In the genomic region with DNA sequence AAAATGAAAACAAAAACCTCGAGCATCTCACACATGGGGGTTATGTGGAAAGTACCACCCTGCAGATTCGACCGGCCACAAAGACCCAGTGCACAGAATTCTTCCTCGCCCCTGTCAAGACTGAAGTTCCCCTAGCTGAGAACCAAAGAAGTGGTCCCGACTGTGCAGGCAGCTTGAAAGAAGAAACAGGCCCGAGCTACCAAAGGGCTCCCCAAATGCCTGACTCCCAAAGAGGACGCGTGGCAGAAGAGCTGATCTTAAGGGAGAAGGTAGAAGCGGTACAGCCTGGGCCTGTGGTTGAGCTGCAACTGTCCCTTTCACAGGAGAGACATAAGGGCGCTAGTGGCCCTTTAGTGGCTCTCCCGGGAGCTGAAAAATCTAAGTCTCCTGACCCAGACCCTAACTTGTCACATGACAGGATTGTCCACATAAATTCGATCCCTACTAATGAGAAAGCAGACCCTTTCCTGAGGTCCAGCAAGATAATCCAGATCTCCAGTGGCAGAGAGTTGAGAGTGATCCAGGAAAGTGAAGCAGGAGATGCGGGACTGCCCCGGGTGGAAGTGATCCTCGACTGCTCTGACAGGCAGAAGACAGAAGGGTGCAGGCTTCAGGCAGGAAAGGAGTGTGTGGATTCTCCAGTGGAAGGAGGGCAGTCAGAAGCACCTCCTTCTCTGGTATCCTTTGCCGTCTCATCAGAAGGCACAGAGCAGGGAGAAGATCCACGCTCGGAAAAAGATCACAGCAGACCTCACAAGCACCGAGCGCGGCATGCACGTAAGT, we compare ENCODE assay signal across 11 cellular contexts.
A peak's percentile ranks its signal among the peaks of the same experiment; 100 is the strongest.
DNase-seq lines count a peak whose midpoint lies in the region; ATAC-seq and TF ChIP-seq lines count a peak whose summit lies in the region.
"Had no signal": no experiment of that assay in that cellular context is flagged by ENCODE, and none has a peak within 500 bp of the region (broad histone marks: within the 10 kb centered on the region; RNA-seq: fewer than 3 reads in every experiment).

No MANE protein-coding gene starts in this region.

- H3K9ac ChIP-seq in H9 (ENCODE audit: extremely low read depth, insufficient read length, low read length) = no peak overlapping the region

- H2BK15ac ChIP-seq in H9 (ENCODE audit: low read depth, low read length) = no peak overlapping the region

- H3K9me3 ChIP-seq in H9 (ENCODE audit: control insufficient read depth, low read depth, low read length) = no peaks in the 10 kb centered on the region
- H3K9me3 ChIP-seq in right lobe of liver = no peaks in the 10 kb centered on the region
- H3K9me3 ChIP-seq in stomach = no peaks in the 10 kb centered on the region

- no peak overlapping the region for H4K8ac ChIP-seq in H9 (replicated peaks; ENCODE audit: insufficient read length, low read depth, low read length)

- H3K27ac Mint-ChIP-seq in H9 (peak overlapping the region; percentile 1 to 79 (median 10); a peak in 5 of 7 replicates), chondrocyte (ENCODE audit: unreplicated experiment) (peak overlapping the region; percentile 98)
- H3K27ac Mint-ChIP-seq: progenitor cell of endocrine pancreas had no signal

- no peaks in the 10 kb centered on the region for H3K27me3 Mint-ChIP-seq in H9 (ENCODE audit: low read depth)
- no peaks in the 10 kb centered on the region for H3K27me3 Mint-ChIP-seq in chondrocyte (ENCODE audit: low read depth)

- no peak overlapping the region for H2BK5ac ChIP-seq in H9 (ENCODE audit: insufficient read length, low read length)

- H4K91ac ChIP-seq in H9 (ENCODE audit: insufficient read length, low read depth, low read length) = no peak overlapping the region

- no peaks in the 10 kb centered on the region for H3K27me3 ChIP-seq in H9 (ENCODE audit: insufficient read depth, low read length)
- H3K27me3 ChIP-seq in right lobe of liver = no peaks in the 10 kb centered on the region
- no peaks in the 10 kb centered on the region for H3K27me3 ChIP-seq in stomach

- TF ChIP-seq EP300 in stomach (IDR thresholded peaks at IDR 0.05) = no peak

- H3K23me2 ChIP-seq in H9 (ENCODE audit: insufficient read length, low read depth, low read length, poor library complexity, severe bottlenecking) = no peaks in the 10 kb centered on the region

- H3K36me3 ChIP-seq in right lobe of liver (no peaks in the 10 kb centered on the region), stomach (peaks cover 11 to 22% (median 20%) of the 10 kb centered on the region in 4 donors)

- H3K4me1 Mint-ChIP-seq in H9 (peaks cover 24 to 33% of the 10 kb centered on the region in 2 experiments), chondrocyte (ENCODE audit: low read depth) (peaks cover 44% of the 10 kb centered on the region)

- WGBS in H9 (ENCODE audit: extremely low coverage, insufficient read length, low lambda C conversion rate) = no CpG with 5 or more reads among the region's 22 CpGs
- 78% methylated on average over 18 of the region's 22 CpGs for WGBS in right lobe of liver (ENCODE audit: insufficient coverage, low coverage, low lambda C conversion rate, missing lambda C conversion rate)
- WGBS in stomach, 5 donors = 68 to 86% (median 80%) methylated on average over 22 of the region's 22 CpGs

- no peak overlapping the region for H2BK12ac ChIP-seq in H9 (ENCODE audit: insufficient read length, low read depth, low read length)

- ATAC-seq in right lobe of liver (peak; percentile 22 to 59 (median 38)), HG03095 (IDR thresholded peaks at IDR 0.05; ENCODE audit: unreplicated experiment) (no peak), HG03460 (IDR thresholded peaks at IDR 0.05; ENCODE audit: unreplicated experiment) (no peak)

- TF ChIP-seq POLR2A in right lobe of liver (IDR thresholded peaks at IDR 0.05) (no peak), stomach (IDR thresholded peaks at IDR 0.05) (no peak)

- H3K14ac ChIP-seq in H9 (ENCODE audit: insufficient read depth, low read length) = no peak overlapping the region; the same call in 1 of the 2 replicates

- no peak overlapping the region for H3K23ac ChIP-seq in H9 (ENCODE audit: insufficient read length, low read depth, low read length)

- no peak overlapping the region for H4K5ac ChIP-seq in H9 (ENCODE audit: insufficient read length, low read depth, low read length)

- H3K56ac ChIP-seq in H9 (ENCODE audit: insufficient read length, low read depth, low read length) = no peak overlapping the region

- DNase-seq in H9 = peak; percentile 38
- no peak for DNase-seq in chondrocyte (ENCODE audit: low spot score)
- no peak for DNase-seq in right lobe of liver
- no peak for DNase-seq in stomach
- DNase-seq in NCI-H2107 treated with DMSO at 0.1 percent for 48 hours (lab: John Stamatoyannopoulos, UW; ENCODE audit: unreplicated experiment) = no peak
- DNase-seq in D341Med (ENCODE audit: low spot score) = no peak
- DNase-seq: activated naive CD4-positive, alpha-beta T cell; stimulated activated naive CD4-positive, alpha-beta T cell had no signal

- no peaks in the 10 kb centered on the region for H3K79me2 ChIP-seq in H9 (ENCODE audit: insufficient read depth, low read length)

- no peak overlapping the region for H3K18ac ChIP-seq in H9 (ENCODE audit: insufficient read length, low read depth, low read length)

- H3K4ac ChIP-seq in H9 (ENCODE audit: low read depth, low read length) = no peak overlapping the region

- H3K9me3 Mint-ChIP-seq in H9 (no peaks in the 10 kb centered on the region), chondrocyte (ENCODE audit: low read depth) (peaks cover 5% of the 10 kb centered on the region)

- H3K4me1 ChIP-seq in H9 (ENCODE audit: insufficient read depth, low read length) (no peaks in the 10 kb centered on the region), right lobe of liver (peaks cover 0 to 5% (median 0%) of the 10 kb centered on the region in 4 donors), stomach (peaks cover 4 to 24% (median 13%) of the 10 kb centered on the region in 4 donors)

- H2AK5ac ChIP-seq in H9 (ENCODE audit: insufficient read length, low read length) = no peak overlapping the region

- no peak overlapping the region for H3K4me2 ChIP-seq in H9 (ENCODE audit: insufficient read depth, insufficient read length, low read length)

- H3K36me3 Mint-ChIP-seq in H9 (ENCODE audit: insufficient read depth in 1 of 3, low read depth in 3 of 3) (peaks cover 5 to 15% (median 8%) of the 10 kb centered on the region in 3 experiments; a peak in 5 of 7 replicates), chondrocyte (ENCODE audit: low read depth) (peaks cover 15% of the 10 kb centered on the region)

- H3K4me3 ChIP-seq in right lobe of liver (no peak overlapping the region), stomach (peak overlapping the region; percentile 31 to 41 (median 39))

- intact Hi-C loops in right lobe of liver (cut with DNase I) = no loop called here
- intact Hi-C loops in stomach (cut with DNase I; ENCODE audit: low total_unique reads) = no loop called here

- H3K79me1 ChIP-seq in H9 (ENCODE audit: insufficient read depth, low read depth, low read length, poor library complexity, severe bottlenecking) = no peaks in the 10 kb centered on the region

- H2AFZ ChIP-seq in H9 (ENCODE audit: low read length) = peak overlapping the region; percentile 40

- H3K4me3 Mint-ChIP-seq in H9 (no peak overlapping the region), chondrocyte (ENCODE audit: unreplicated experiment) (peak overlapping the region; percentile 54)

- H3K27ac ChIP-seq in H9 (ENCODE audit: insufficient read length, low read depth, low read length) (no peak overlapping the region), right lobe of liver (peak overlapping the region; percentile 9 to 43 (median 38)), stomach (peak overlapping the region; percentile 49 to 93 (median 87))

- no peak overlapping the region for H2BK20ac ChIP-seq in H9 (ENCODE audit: low read depth, low read length, poor library complexity, severe bottlenecking)

- no peak overlapping the region for H2BK120ac ChIP-seq in H9 (ENCODE audit: low read depth, low read length, poor library complexity, severe bottlenecking)

- no peaks in the 10 kb centered on the region for H4K20me1 ChIP-seq in H9 (ENCODE audit: control insufficient read depth, insufficient read depth, insufficient read length)

- no peak for TF ChIP-seq CTCF in H9 (conservative IDR thresholded peaks at IDR 0.05)
- no peak for TF ChIP-seq CTCF in chondrocyte (IDR thresholded peaks at IDR 0.05)
- TF ChIP-seq CTCF in right lobe of liver (IDR thresholded peaks at IDR 0.05) = no peak
- no peak for TF ChIP-seq CTCF in stomach (IDR thresholded peaks at IDR 0.05)

- H3T11ph ChIP-seq in H9 (ENCODE audit: low read length) = no peak overlapping the region

Comparison
In these comparisons a context has a peak if more than half of its experiments do, and no peak if none do; other contexts are left out.
1. ATAC-seq: peak in right lobe of liver (4 of 4); none in HG03095 (single experiment) and HG03460 (single experiment).
2. H3K4me3 ChIP-seq: peak in stomach (4 of 4); none in right lobe of liver (0 of 3).